6 cellular contexts compared by ENCODE assay signal in genomic region chr22:23786261-23786710, GRCh38. TPM values are rescaled to one million over a fixed set of nuclear protein-coding genes. Genes with fewer than 3 reads are reported as not detected.
DNase-seq lines count a peak whose midpoint lies in the region; ATAC-seq and TF ChIP-seq lines count a peak whose summit lies in the region.

No MANE protein-coding gene starts in this region.

- H4K5ac ChIP-seq in H9 (ENCODE audit: insufficient read length, low read depth, low read length), result no peak overlapping the region

- H3K4ac ChIP-seq in H9 (ENCODE audit: low read depth, low read length), result no peak overlapping the region

- H3K27ac ChIP-seq in H9 (ENCODE audit: insufficient read length, low read depth, low read length), result no peak overlapping the region

- DNase-seq in H9 (no peak), neural crest cell (ENCODE audit: low read depth, low spot score) (no peak), NCI-H2196 (lab: John Stamatoyannopoulos, UW; ENCODE audit: unreplicated experiment) (no peak)

- H2BK12ac ChIP-seq in H9 (ENCODE audit: insufficient read length, low read depth, low read length), result peak overlapping the region; percentile 9

- no peak overlapping the region for H3K56ac ChIP-seq in H9 (ENCODE audit: insufficient read length, low read depth, low read length)

- H3K27ac Mint-ChIP-seq in H9, result peak overlapping the region; percentile 81 to 96 (median 96); a peak in 6 of 7 replicates
- H3K27ac Mint-ChIP-seq in brain, result peak overlapping the region; percentile 97 to 100 (median 99)
- peak overlapping the region; percentile 96 for H3K27ac Mint-ChIP-seq in neural crest cell (ENCODE audit: unreplicated experiment)

- no peaks in the 10 kb centered on the region for H3K9me3 Mint-ChIP-seq in H9
- H3K9me3 Mint-ChIP-seq in brain, result no peaks in the 10 kb centered on the region
- no peaks in the 10 kb centered on the region for H3K9me3 Mint-ChIP-seq in neural crest cell

- H3K14ac ChIP-seq in H9 (ENCODE audit: insufficient read depth, low read length), result peak overlapping the region; percentile 51; the same call in 1 of the 2 replicates

- no peak overlapping the region for H3K23ac ChIP-seq in H9 (ENCODE audit: insufficient read length, low read depth, low read length)

- no peaks in the 10 kb centered on the region for H3K27me3 ChIP-seq in H9 (ENCODE audit: insufficient read depth, low read length)

- peak overlapping the region; percentile 58 for H3K9ac ChIP-seq in H9 (ENCODE audit: extremely low read depth, insufficient read length, low read length)

- H4K91ac ChIP-seq in H9 (ENCODE audit: insufficient read length, low read depth, low read length), result no peak overlapping the region

- H3K18ac ChIP-seq in H9 (ENCODE audit: insufficient read length, low read depth, low read length), result peak overlapping the region; percentile 56

- H4K8ac ChIP-seq in H9 (replicated peaks; ENCODE audit: insufficient read length, low read depth, low read length), result no peak overlapping the region

- no CpG with 5 or more reads among the region's 9 CpGs for WGBS in H9 (ENCODE audit: extremely low coverage, insufficient read length, low lambda C conversion rate)

- H3K79me1 ChIP-seq in H9 (ENCODE audit: insufficient read depth, low read depth, low read length, poor library complexity, severe bottlenecking), result no peaks in the 10 kb centered on the region

- H2AFZ ChIP-seq in H9 (ENCODE audit: low read length), result peak overlapping the region; percentile 7

- TF ChIP-seq CTCF in H9 (conservative IDR thresholded peaks at IDR 0.05) (no peak), brain (conservative IDR thresholded peaks at IDR 0.05) (no peak), neural crest cell (conservative IDR thresholded peaks at IDR 0.05) (no peak)

- no peak overlapping the region for H2BK15ac ChIP-seq in H9 (ENCODE audit: low read depth, low read length)

- H3K36me3 Mint-ChIP-seq in H9 (ENCODE audit: insufficient read depth in 1 of 3, low read depth in 3 of 3) (peaks cover 0 to 6% (median 5%) of the 10 kb centered on the region in 3 experiments; a peak in 5 of 7 replicates), brain (peaks cover 8% of the 10 kb centered on the region), neural crest cell (ENCODE audit: low read depth) (no peaks in the 10 kb centered on the region)

- H3K4me1 Mint-ChIP-seq in H9, result peaks cover 24 to 33% of the 10 kb centered on the region in 2 experiments
- H3K4me1 Mint-ChIP-seq in brain, result peaks cover 50% of the 10 kb centered on the region
- H3K4me1 Mint-ChIP-seq in neural crest cell, result peaks cover 36% of the 10 kb centered on the region

- peak overlapping the region; percentile 70 for H3K4me2 ChIP-seq in H9 (ENCODE audit: insufficient read depth, insufficient read length, low read length)

- H3K23me2 ChIP-seq in H9 (ENCODE audit: insufficient read length, low read depth, low read length, poor library complexity, severe bottlenecking), result peaks cover 2% of the 10 kb centered on the region

- peak overlapping the region; percentile 88 to 95 for H3K4me3 Mint-ChIP-seq in H9
- H3K4me3 Mint-ChIP-seq in brain, result peak overlapping the region; percentile 80 to 99 (median 90)
- peak overlapping the region; percentile 75 for H3K4me3 Mint-ChIP-seq in neural crest cell

- H2AK5ac ChIP-seq in H9 (ENCODE audit: insufficient read length, low read length), result no peak overlapping the region

- no peak overlapping the region for H2BK120ac ChIP-seq in H9 (ENCODE audit: low read depth, low read length, poor library complexity, severe bottlenecking)

- no peak for ATAC-seq in HG02610 (IDR thresholded peaks at IDR 0.05; ENCODE audit: unreplicated experiment)
- no peak for ATAC-seq in GM21381 (IDR thresholded peaks at IDR 0.05; ENCODE audit: unreplicated experiment)

- no peak overlapping the region for H3T11ph ChIP-seq in H9 (ENCODE audit: low read length)

- H4K20me1 ChIP-seq in H9 (ENCODE audit: control insufficient read depth, insufficient read depth, insufficient read length), result no peaks in the 10 kb centered on the region

- H2BK5ac ChIP-seq in H9 (ENCODE audit: insufficient read length, low read length), result no peak overlapping the region

- H3K27me3 Mint-ChIP-seq in H9 (ENCODE audit: low read depth) (no peaks in the 10 kb centered on the region), brain (peaks cover 1% of the 10 kb centered on the region), neural crest cell (ENCODE audit: low read depth) (no peaks in the 10 kb centered on the region)

- H3K4me1 ChIP-seq in H9 (ENCODE audit: insufficient read depth, low read length), result peaks cover 2% of the 10 kb centered on the region; the same call in 1 of the 2 replicates

- no peak overlapping the region for H2BK20ac ChIP-seq in H9 (ENCODE audit: low read depth, low read length, poor library complexity, severe bottlenecking)

- H3K9me3 ChIP-seq in H9 (ENCODE audit: control insufficient read depth, low read depth, low read length), result no peaks in the 10 kb centered on the region

- peaks cover 16% of the 10 kb centered on the region; the same call in 1 of the 2 replicates for H3K79me2 ChIP-seq in H9 (ENCODE audit: insufficient read depth, low read length)

RNA-seq across cellular contexts. Expression of gene SMARCB1, which starts 0.5 kb away (rescaled TPM):
- total RNA-seq in H9 (2021) (132 and 136 TPM in 2 replicates), neural crest cell (222 and 244 TPM in 2 replicates)
- 231 TPM for polyA plus RNA-seq in brain (ENCODE audit: insufficient read depth, low read depth, low replicate concordance)

RNA-seq across cellular contexts. Expression of gene MMP11, which starts 13.6 kb away (rescaled TPM):
- total RNA-seq in H9 (2021) (4.9 and 5.3 TPM in 2 replicates), neural crest cell (10.8 and 11.2 TPM in 2 replicates)
- 8.4 TPM for polyA plus RNA-seq in brain (ENCODE audit: insufficient read depth, low read depth, low replicate concordance)

RNA-seq across cellular contexts. Expression of gene CHCHD10, which starts 18.5 kb away (rescaled TPM):
- total RNA-seq in H9 (2021) (47.5 and 53.7 TPM in 2 replicates), neural crest cell (35.8 and 38.8 TPM in 2 replicates)
- 332 TPM for polyA plus RNA-seq in brain (ENCODE audit: insufficient read depth, low read depth, low replicate concordance)

RNA-seq across cellular contexts. Expression of gene C22orf15, which starts 23.5 kb away (rescaled TPM):
- total RNA-seq in H9 (2021), result 0.81 and 1.8 TPM in 2 replicates
- not detected for polyA plus RNA-seq in brain (ENCODE audit: insufficient read depth, low read depth, low replicate concordance)
- 0.41 and 0.79 TPM in 2 replicates for total RNA-seq in neural crest cell

RNA-seq across cellular contexts. Expression of gene VPREB3, which starts 32.1 kb away (rescaled TPM):
- 0.50 TPM in 2 replicates for total RNA-seq in H9 (2021)
- polyA plus RNA-seq in brain (ENCODE audit: insufficient read depth, low read depth, low replicate concordance), result 2.7 TPM
- not detected in 2 replicates for total RNA-seq in neural crest cell
